ENCODE assay signal across 35 cellular contexts in genomic region chr11:29075726-29076125, GRCh38.
"Had no signal": no experiment of that assay in that cellular context is flagged by ENCODE, and none has a peak within 500 bp of the region (broad histone marks: within the 10 kb centered on the region; RNA-seq: fewer than 3 reads in every experiment).

No MANE protein-coding gene starts in this region.

- H3K9ac ChIP-seq: KMS-11 had no signal

- H3K4me2 ChIP-seq: KMS-11 had no signal

- H3K36me3 ChIP-seq: MG63 had no signal

- DNase-seq: Karpas-422, Kasumi-1, MG63, MM.1S, MV-4-11, NCI-H1048, NCI-H1092, NCI-H1092 treated with DMSO at 0.1 percent for 48 hours, NCI-H1105, NCI-H1105 treated with DMSO at 0.1 percent for 48 hours, NCI-H1417, NCI-H1417 treated with DMSO at 0.1 percent for 48 hours, NCI-H1436, NCI-H1436 treated with DMSO at 0.1 percent for 48 hours, NCI-H146, NCI-H1694, NCI-H1694 treated with DMSO at 0.1 percent for 48 hours, NCI-H187, NCI-H187 treated with DMSO at 0.1 percent for 48 hours, NCI-H1930, NCI-H2029, NCI-H2029 treated with DMSO at 0.1 percent for 48 hours, NCI-H2081, NCI-H2081 treated with DMSO at 0.1 percent for 48 hours, NCI-H2107, NCI-H2171, NCI-H2171 treated with DMSO at 0.1 percent for 48 hours, NCI-H2227 treated with DMSO at 0.1 percent for 48 hours, NCI-H226, NCI-H345, NCI-H446, NCI-H446 treated with DMSO at 0.1 percent for 48 hours, NCI-H510A, NCI-H510A treated with DMSO at 0.1 percent for 48 hours had no signal

- H3K27me3 ChIP-seq: MG63 had no signal

- H3K27ac ChIP-seq: KMS-11 had no signal

- H3K4me3 ChIP-seq: MG63 had no signal
